8 cellular contexts compared by ENCODE assay signal in the genomic region with DNA sequence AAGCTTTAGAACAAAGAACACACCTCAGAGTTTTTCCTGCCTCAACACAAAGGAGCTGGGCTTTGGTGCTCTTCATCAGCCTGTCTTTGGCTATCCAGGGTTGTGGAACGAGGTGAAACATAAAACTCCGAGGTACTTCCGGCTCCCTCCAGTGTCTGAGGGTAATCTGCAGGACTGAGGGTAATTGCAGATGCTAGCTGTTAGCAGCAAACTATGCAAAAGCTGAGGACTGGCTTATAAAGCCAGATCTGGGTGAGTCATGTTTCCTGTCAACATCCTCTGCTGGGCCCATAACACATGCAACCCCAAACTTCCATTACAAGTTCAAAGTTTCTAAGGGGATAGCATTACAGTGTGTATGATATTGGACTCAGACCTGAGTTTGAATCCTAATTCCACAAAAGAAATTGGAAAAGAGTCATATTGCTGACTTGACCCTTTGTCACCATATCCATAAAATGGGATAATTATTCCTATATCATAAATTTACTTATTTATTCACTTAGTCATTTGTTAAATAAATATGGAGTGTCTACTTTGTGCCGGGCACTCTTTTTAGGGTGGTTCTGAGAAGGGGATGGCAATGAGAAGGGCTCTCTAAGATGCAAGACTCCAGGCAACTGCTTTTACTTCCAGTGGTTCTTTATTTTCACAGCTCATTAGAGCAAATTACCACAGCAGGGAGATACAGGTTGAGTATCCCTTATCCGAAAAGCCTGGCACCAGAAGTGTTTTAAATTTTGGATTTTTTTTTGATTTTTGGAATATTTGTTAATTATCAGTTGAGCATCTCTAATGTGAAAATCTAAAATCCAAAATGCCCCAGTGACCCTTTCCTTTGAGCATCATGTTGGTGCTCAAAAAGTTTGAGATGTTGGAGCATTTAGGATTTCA. TPM values are rescaled to one million over a fixed set of nuclear protein-coding genes. Genes with fewer than 3 reads are reported as not detected.
DNase-seq lines count a peak whose midpoint lies in the region; ATAC-seq and TF ChIP-seq lines count a peak whose summit lies in the region.

No MANE protein-coding gene starts in this region.

- POLR2A ChIA-PET in MCF 10A (lab: Yijun Ruan, JAX), result interaction anchor here (1.0 to 7.8 kb wide), 7 partner anchors 11 to 190 kb away, joined by 3 to 340 read pairs (median 21); a partner anchor contains a TSS

- TF ChIP-seq CTCF in MCF 10A (IDR thresholded peaks at IDR 0.05; ENCODE audit: unreplicated experiment), result no peak

- ATAC-seq in GM19452 (IDR thresholded peaks at IDR 0.05; ENCODE audit: unreplicated experiment), result peak; percentile 32

- H3K27ac Mint-ChIP-seq in MCF 10A (ENCODE audit: low read depth, unreplicated experiment), result peak overlapping the region; percentile 89

- peak; percentile 47 for DNase-seq in COLO668 (lab: John Stamatoyannopoulos, UW; ENCODE audit: unreplicated experiment)
- peak; percentile 80 for DNase-seq in HS-5 (ENCODE audit: low read depth)
- peak; percentile 62 for DNase-seq in T-helper 9 cell
- peak; percentile 90 for DNase-seq in MCF 10A (ENCODE audit: unreplicated experiment)
- DNase-seq in left kidney (ENCODE audit: low read depth, low spot score), result peak; percentile 56
- peak; percentile 61 for DNase-seq in stimulated activated naive CD4-positive, alpha-beta T cell treated with Interleukin-2 at 50 U/mL for 16 hours (lab: John Stamatoyannopoulos, UW)
- DNase-seq in middle frontal gyrus (ENCODE audit: extremely low spot score, low spot score), result no peak

- H3K4me1 Mint-ChIP-seq in MCF 10A (ENCODE audit: insufficient read depth, unreplicated experiment), result peaks cover 20% of the 10 kb centered on the region

- no peaks in the 10 kb centered on the region for H3K27me3 Mint-ChIP-seq in MCF 10A (ENCODE audit: insufficient read depth, unreplicated experiment)

- TSS peak; percentile 98 for BruUV-seq in MCF 10A (replicated peaks; lab: Mats Ljungman, UMichigan)

- H3K4me3 Mint-ChIP-seq in MCF 10A (ENCODE audit: unreplicated experiment), result peak overlapping the region; percentile 94

- intact Hi-C loops in MCF 10A (cut with micrococcal nuclease), result no loop called here

- H3K36me3 Mint-ChIP-seq in MCF 10A (ENCODE audit: insufficient read depth, unreplicated experiment), result peaks cover 6% of the 10 kb centered on the region

- H3K9me3 Mint-ChIP-seq in MCF 10A (ENCODE audit: unreplicated experiment), result no peaks in the 10 kb centered on the region

- CTCF ChIA-PET in MCF 10A (lab: Yijun Ruan, JAX), result interaction anchor here (0.6 to 3.8 kb wide), 5 partner anchors 12 to 529 kb away, joined by 3 to 37 read pairs (median 6); a partner anchor contains a TSS

RNA-seq across cellular contexts. Expression of a gene that starts 9.5 kb away (rescaled TPM):
- total RNA-seq in MCF 10A (2022), result 8.2 and 12.2 TPM in 2 replicates

RNA-seq across cellular contexts. Expression of a gene that starts 15.5 kb away (rescaled TPM):
- 605 and 755 TPM in 2 replicates for total RNA-seq in MCF 10A (2022)

RNA-seq across cellular contexts. Expression of a gene that starts 15.7 kb away (rescaled TPM):
- total RNA-seq in MCF 10A (2022), result 0.16 and 0.71 TPM in 2 replicates
